Comparison of ENCODE assay signal across 23 cellular contexts in genomic region chr13:84208251-84208650, GRCh38.
DNase-seq lines count a peak whose midpoint lies in the region; FAIRE-seq and TF ChIP-seq lines count a peak whose summit lies in the region.
"Had no signal": no experiment of that assay in that cellular context is flagged by ENCODE, and none has a peak within 500 bp of the region (broad histone marks: within the 10 kb centered on the region; RNA-seq: fewer than 3 reads in every experiment).

No MANE protein-coding gene starts in this region.

- intact Hi-C loops in colonic mucosa (cut with DNase I): no loop called here

- H3K4me2 ChIP-seq in MM.1S (ENCODE audit: low read depth, low read length) (no peak overlapping the region), H1 (ENCODE audit: insufficient read depth in 1 of 2, low read depth in 2 of 2, low read length in 2 of 2) (no peak overlapping the region)

- no peak overlapping the region for H3K14ac ChIP-seq in H1 (ENCODE audit: insufficient read length)

- no peak overlapping the region for H4K5ac ChIP-seq in H1 (ENCODE audit: insufficient read length, low read depth, low read length)

- TF ChIP-seq RAD21 in H1 (IDR thresholded peaks at IDR 0.05 in 1 of 2, conservative IDR thresholded peaks at IDR 0.05 in 1 of 2; ENCODE audit: low read depth in 2 of 2, low read length in 2 of 2): no peak

- no peak for FAIRE-seq in H1 (lab: Jason Lieb, UNC)
- FAIRE-seq: GM12878, HepG2, K562 had no signal

- H4K8ac ChIP-seq in H1 (ENCODE audit: extremely low read depth, insufficient read depth, low read length): no peak overlapping the region

- TF ChIP-seq POLR2A in H1 (IDR thresholded peaks at IDR 0.05; ENCODE audit: control extremely low read depth in 1 of 2, low read depth in 2 of 2, low read length in 2 of 2): no peak

- H3K9ac ChIP-seq in MM.1S (ENCODE audit: low read length) (no peak overlapping the region), H1 (replicated peaks in 1 of 4; ENCODE audit: extremely low read depth in 1 of 4, low read depth in 3 of 4, low read length in 3 of 4) (no peak overlapping the region), colonic mucosa (ENCODE audit: low read depth in 2 of 2, low read length in 2 of 2) (no peak overlapping the region)

- no peak overlapping the region for H2BK120ac ChIP-seq in H1 (replicated peaks; ENCODE audit: low read depth, low read length)

- H3K9me3 ChIP-seq in MM.1S (replicated peaks; ENCODE audit: insufficient read depth, low read length) (no peaks in the 10 kb centered on the region), H1 (ENCODE audit: insufficient read depth in 2 of 2, low read depth in 1 of 2, low read length in 1 of 2) (no peaks in the 10 kb centered on the region), colonic mucosa (no peaks in the 10 kb centered on the region)
- H3K9me3 ChIP-seq: HAP-1, MG63 had no signal

- H3F3A ChIP-seq in MM.1S (ENCODE audit: insufficient read depth, low read length): no peaks in the 10 kb centered on the region

- no peaks in the 10 kb centered on the region for H3K79me1 ChIP-seq in H1 (ENCODE audit: low read depth, low read length)

- CTCF ChIA-PET in H1 (lab: Charles Lee; ENCODE audit: partially characterized antibody): interaction anchor here (0.9 kb wide), 1 partner anchor 9 kb away, joined by 3 read pairs; no protein-coding TSS in a partner anchor

- no peak overlapping the region for H3K23ac ChIP-seq in H1 (ENCODE audit: insufficient read length)

- no peak for TF ChIP-seq CTCF in MM.1S (IDR thresholded peaks at IDR 0.05; ENCODE audit: low read length)
- TF ChIP-seq CTCF in H1 (IDR thresholded peaks at IDR 0.05; ENCODE audit: control extremely low read depth in 1 of 3, insufficient read depth in 1 of 3, low read depth in 1 of 3, low read length in 3 of 3): no peak
- TF ChIP-seq CTCF in colonic mucosa (IDR thresholded peaks at IDR 0.05): no peak

- no peaks in the 10 kb centered on the region for H3K23me2 ChIP-seq in H1 (ENCODE audit: low read depth, low read length)

- no peak overlapping the region for H2BK20ac ChIP-seq in H1 (ENCODE audit: low read length)

- H2BK5ac ChIP-seq in H1 (ENCODE audit: low read depth, low read length): no peak overlapping the region

- H4K20me1 ChIP-seq in MM.1S (ENCODE audit: insufficient read depth, low read length) (no peaks in the 10 kb centered on the region), H1 (replicated peaks in 1 of 2; ENCODE audit: control insufficient read depth in 1 of 2, insufficient read depth in 2 of 2, low read length in 2 of 2) (no peaks in the 10 kb centered on the region)

- H3K79me2 ChIP-seq in MM.1S (ENCODE audit: low read length) (no peaks in the 10 kb centered on the region), H1 (ENCODE audit: control insufficient read depth in 1 of 2, insufficient read depth in 2 of 2, low read length in 2 of 2) (no peaks in the 10 kb centered on the region)

- H3K4ac ChIP-seq in H1 (replicated peaks; ENCODE audit: insufficient read length, low read depth, low read length): no peak overlapping the region

- H3K4me1 ChIP-seq in MM.1S (ENCODE audit: low read length) (no peaks in the 10 kb centered on the region), H1 (replicated peaks in 1 of 4; ENCODE audit: control insufficient read depth in 3 of 4, insufficient read depth in 4 of 4, low read length in 3 of 4) (no peaks in the 10 kb centered on the region), colonic mucosa (no peaks in the 10 kb centered on the region)

- H3K27ac ChIP-seq in MM.1S (ENCODE audit: low read length) (no peak overlapping the region), H1 (ENCODE audit: low read depth, low read length) (no peak overlapping the region), colonic mucosa (no peak overlapping the region)
- H3K27ac ChIP-seq: HL-60 had no signal

- H2AFZ ChIP-seq in MM.1S (ENCODE audit: low read length) (no peak overlapping the region), H1 (ENCODE audit: low read length) (peak overlapping the region; percentile 42; the same call in 1 of the 2 replicates)

- no peak overlapping the region for H3K18ac ChIP-seq in H1 (ENCODE audit: extremely low read depth, low read length)

- no peak overlapping the region for H2AK5ac ChIP-seq in H1 (ENCODE audit: low read depth, low read length)

- H3K9me2 ChIP-seq in MM.1S (replicated peaks; ENCODE audit: insufficient read depth, low read length): no peaks in the 10 kb centered on the region

- no peaks in the 10 kb centered on the region for H3K36me3 ChIP-seq in MM.1S (replicated peaks; ENCODE audit: insufficient read depth, low read length)
- no peaks in the 10 kb centered on the region for H3K36me3 ChIP-seq in H1 (ENCODE audit: control insufficient read depth in 2 of 4, insufficient read depth in 4 of 4, low read length in 3 of 4)
- H3K36me3 ChIP-seq in colonic mucosa: no peaks in the 10 kb centered on the region
- H3K36me3 ChIP-seq: HAP-1, MG63 had no signal

- H2BK12ac ChIP-seq in H1 (ENCODE audit: low read depth, low read length): no peak overlapping the region

- POLR2A ChIA-PET in H1 (lab: Charles Lee; ENCODE audit: partially characterized antibody): no interaction called here

- no peak overlapping the region for H3K56ac ChIP-seq in H1 (replicated peaks; ENCODE audit: insufficient read length, low read depth, low read length)

- H4K91ac ChIP-seq in H1 (replicated peaks; ENCODE audit: insufficient read length, low read length): no peak overlapping the region

- DNase-seq in NCI-H345 (lab: John Stamatoyannopoulos, UW) (peak; percentile 16), NCI-H345 treated with DMSO at 0.1 percent for 48 hours (lab: John Stamatoyannopoulos, UW; ENCODE audit: unreplicated experiment) (no peak), MM.1S (peak; percentile 10), H1 (ENCODE audit: low read depth in 1 of 2, low spot score in 2 of 2) (no peak), skeletal muscle cell (ENCODE audit: low read depth) (peak; percentile 15), COLO668 (lab: John Stamatoyannopoulos, UW; ENCODE audit: unreplicated experiment) (no peak), colonic mucosa (no peak)
- DNase-seq: CD4-positive, CD25-positive, alpha-beta regulatory T cell; COR-L47; DMS79; MG63; NCI-H1105; NCI-H187; NCI-H2107; NCI-H446; NCI-H526; NK-92 treated with Interleukin-12 subunit alpha and Interleukin-12 subunit beta, amount 100 ng/mL, for 24 hours; T-cell had no signal

- H3K27me3 ChIP-seq in MM.1S (replicated peaks; ENCODE audit: insufficient read depth, low read length) (no peaks in the 10 kb centered on the region), H1 (replicated peaks in 1 of 4; ENCODE audit: control insufficient read depth in 3 of 4, extremely low read depth in 1 of 4, insufficient read depth in 3 of 4, low read length in 3 of 4) (no peaks in the 10 kb centered on the region), colonic mucosa (no peaks in the 10 kb centered on the region)
- H3K27me3 ChIP-seq: MG63 had no signal

- WGBS in H1 (ENCODE audit: extremely low coverage in 1 of 2, insufficient coverage in 1 of 2, insufficient read length in 1 of 2, insufficient replicate concordance in 2 of 2, low coverage in 1 of 2, low lambda C conversion rate in 2 of 2, missing lambda C conversion rate in 1 of 2), 2 experiments: 80% methylated on average over 4 of the region's 4 CpGs; no CpG with 5 or more reads in 1 of the 2 experiments

- H2BK15ac ChIP-seq in H1 (ENCODE audit: low read length): no peak overlapping the region

- H3K4me3 ChIP-seq in MM.1S (ENCODE audit: low read length) (no peak overlapping the region), H1 (ENCODE audit: extremely low read depth in 1 of 4, insufficient read depth in 2 of 4, low read depth in 3 of 4, low read length in 4 of 4) (no peak overlapping the region), skeletal muscle cell (ENCODE audit: low read depth, low read length) (no peak overlapping the region), colonic mucosa (no peak overlapping the region)
- H3K4me3 ChIP-seq: GM12878, HAP-1, K562, MG63 had no signal

- no peak for TF ChIP-seq EP300 in H1 (IDR thresholded peaks at IDR 0.05; ENCODE audit: borderline replicate concordance in 1 of 2, low read depth in 2 of 2, low read length in 2 of 2)

TF ChIP-seq in H1, 55 proteins besides CTCF, POLR2A, EP300 and RAD21:
- TF ChIP-seq ATF3 (IDR thresholded peaks at IDR 0.05; ENCODE audit: insufficient read depth, low read depth, low read length): no peak
- TF ChIP-seq RBBP5 (IDR thresholded peaks at IDR 0.05; ENCODE audit: borderline replicate concordance, low read depth, low read length): no peak
- no peak for TF ChIP-seq CHD1 (IDR thresholded peaks at IDR 0.05; ENCODE audit: low read depth, low read length)
- no peak for TF ChIP-seq GABPA (IDR thresholded peaks at IDR 0.05; ENCODE audit: borderline replicate concordance, insufficient read depth, low read length)
- no peak for TF ChIP-seq CBX5 (IDR thresholded peaks at IDR 0.05; ENCODE audit: low read depth, low read length)
- TF ChIP-seq RXRA (IDR thresholded peaks at IDR 0.05; ENCODE audit: insufficient read depth, low read depth, low read length): no peak
- TF ChIP-seq TAF7 (optimal IDR thresholded peaks at IDR 0.05; ENCODE audit: borderline replicate concordance, low read depth, low read length): no peak
- no peak for TF ChIP-seq ZNF274 (IDR thresholded peaks at IDR 0.05; ENCODE audit: borderline replicate concordance, extremely low read depth, low read length)
- no peak for TF ChIP-seq GTF2F1 (IDR thresholded peaks at IDR 0.05; ENCODE audit: borderline replicate concordance, low read depth, low read length)

Comparison
In these comparisons a context has a peak if more than half of its experiments do, and no peak if none do; other contexts are left out.
1. DNase-seq: peak in NCI-H345 (single experiment), MM.1S (single experiment) and skeletal muscle cell (single experiment); none in NCI-H345 treated with DMSO at 0.1 percent for 48 hours (single experiment), H1 (0 of 2), COLO668 (single experiment) and colonic mucosa (single experiment).